Comparison of ENCODE assay signal across 17 cellular contexts in genomic region chr1:115837386-115837761, GRCh38. TPM values are rescaled to one million over a fixed set of nuclear protein-coding genes. Genes with fewer than 3 reads are reported as not detected.
DNase-seq lines count a peak whose midpoint lies in the region; ATAC-seq, FAIRE-seq and TF ChIP-seq lines count a peak whose summit lies in the region.
"Had no signal": no experiment of that assay in that cellular context is flagged by ENCODE, and none has a peak within 500 bp of the region (broad histone marks: within the 10 kb centered on the region; RNA-seq: fewer than 3 reads in every experiment).

No MANE protein-coding gene starts in this region.

- H4K91ac ChIP-seq in H1 (replicated peaks; ENCODE audit: insufficient read length, low read length) = no peak overlapping the region

- no peaks in the 10 kb centered on the region for H3K79me2 ChIP-seq in mammary epithelial cell (ENCODE audit: insufficient read depth, low read length)
- H3K79me2 ChIP-seq in H1 (ENCODE audit: control insufficient read depth in 1 of 2, insufficient read depth in 2 of 2, low read length in 2 of 2) = no peaks in the 10 kb centered on the region

- H3K27me3 ChIP-seq in mammary epithelial cell (ENCODE audit: insufficient read depth, low read length) = no peaks in the 10 kb centered on the region
- H3K27me3 ChIP-seq in H1 (replicated peaks in 1 of 4; ENCODE audit: control insufficient read depth in 3 of 4, extremely low read depth in 1 of 4, insufficient read depth in 3 of 4, low read length in 3 of 4) = peaks cover 0 to 18% (median 16%) of the 10 kb centered on the region in 4 experiments; a peak in 6 of 7 replicates

- TF ChIP-seq EP300 in H1 (IDR thresholded peaks at IDR 0.05; ENCODE audit: borderline replicate concordance in 1 of 2, low read depth in 2 of 2, low read length in 2 of 2) = no peak

- H3K18ac ChIP-seq in H1 (ENCODE audit: extremely low read depth, low read length) = 0 out of 2 replicates have a peak overlapping the region, but pooled peaks have one; percentile 39

- peak overlapping the region; percentile 95 for H2AFZ ChIP-seq in mammary epithelial cell (ENCODE audit: low read depth, low read length)
- H2AFZ ChIP-seq in H1 (ENCODE audit: low read length) = 0 out of 2 replicates have a peak overlapping the region, but pooled peaks have one; percentile 48

- no peak overlapping the region for H4K5ac ChIP-seq in H1 (ENCODE audit: insufficient read length, low read depth, low read length)

- FAIRE-seq in H1 (lab: Jason Lieb, UNC) = no peak

- no peak overlapping the region for H3K14ac ChIP-seq in H1 (ENCODE audit: insufficient read length)

- H3K56ac ChIP-seq in H1 (replicated peaks; ENCODE audit: insufficient read length, low read depth, low read length) = no peak overlapping the region

- H2BK5ac ChIP-seq in H1 (ENCODE audit: low read depth, low read length) = no peak overlapping the region

- no peak overlapping the region for H3K9ac ChIP-seq in mammary epithelial cell (ENCODE audit: insufficient read depth, low read length)
- peak overlapping the region in 2 of 4 experiments; percentile 74 to 83; a peak in 2 of 7 replicates for H3K9ac ChIP-seq in H1 (replicated peaks in 1 of 4; ENCODE audit: extremely low read depth in 1 of 4, low read depth in 3 of 4, low read length in 3 of 4)

- H3K27ac Mint-ChIP-seq in MCF 10A (ENCODE audit: low read depth, unreplicated experiment) (no peak overlapping the region), nephron (no peak overlapping the region)
- H3K27ac Mint-ChIP-seq: dendritic cell treated with granulocyte-macrophage colony-stimulating factor and Interleukin-4, amounts not matched to agents 40 ng/mL and 50 ng/mL, for 4 days; IgD-negative memory B cell; natural killer cell had no signal

- H3K4me1 Mint-ChIP-seq in MCF 10A (ENCODE audit: insufficient read depth, unreplicated experiment) (no peaks in the 10 kb centered on the region), nephron (peaks cover 4% of the 10 kb centered on the region)

- no peak overlapping the region for H2BK15ac ChIP-seq in H1 (ENCODE audit: low read length)

- in situ Hi-C loops in mammary epithelial cell (cut with MboI; ENCODE audit: low sequenced_read_pairs in 2 of 2) = no loop called here

- no peak overlapping the region for H3K4me3 Mint-ChIP-seq in MCF 10A (ENCODE audit: unreplicated experiment)
- peak overlapping the region; percentile 58 to 66 (median 66) for H3K4me3 Mint-ChIP-seq in nephron
- H3K4me3 Mint-ChIP-seq: IgD-negative memory B cell, natural killer cell had no signal

- ATAC-seq in HG02870 (IDR thresholded peaks at IDR 0.05; ENCODE audit: unreplicated experiment) (no peak), HG02763 (IDR thresholded peaks at IDR 0.05; ENCODE audit: unreplicated experiment) (no peak), HG03159 (IDR thresholded peaks at IDR 0.05; ENCODE audit: unreplicated experiment) (no peak), HG02885 (IDR thresholded peaks at IDR 0.05; ENCODE audit: poor library complexity, unreplicated experiment) (no peak)
- ATAC-seq: left lobe of liver, natural killer cell had no signal

- H4K20me1 ChIP-seq in mammary epithelial cell (ENCODE audit: insufficient read depth, low read length) (no peaks in the 10 kb centered on the region), H1 (replicated peaks in 1 of 2; ENCODE audit: control insufficient read depth in 1 of 2, insufficient read depth in 2 of 2, low read length in 2 of 2) (no peaks in the 10 kb centered on the region)

- BruUV-seq in mammary epithelial cell (replicated peaks; lab: Mats Ljungman, UMichigan) (no TSS peak), MCF 10A (replicated peaks; lab: Mats Ljungman, UMichigan) (no TSS peak)

- H4K8ac ChIP-seq in H1 (ENCODE audit: extremely low read depth, insufficient read depth, low read length) = no peak overlapping the region

- no peak for TF ChIP-seq RAD21 in H1 (IDR thresholded peaks at IDR 0.05 in 1 of 2, conservative IDR thresholded peaks at IDR 0.05 in 1 of 2; ENCODE audit: low read depth in 2 of 2, low read length in 2 of 2)

- peaks cover 10% of the 10 kb centered on the region; the same call in 1 of the 2 replicates for H3K23me2 ChIP-seq in H1 (ENCODE audit: low read depth, low read length)

- POLR2A ChIA-PET in MCF 10A (lab: Yijun Ruan, JAX) (interaction anchor here (0.7 kb wide), 1 partner anchor 10 kb away, joined by 3 read pairs; no protein-coding TSS in a partner anchor), H1 (lab: Charles Lee; ENCODE audit: partially characterized antibody) (interaction anchor here (0.6 to 1.3 kb wide), 3 partner anchors 66 to 141 kb away, joined by 3 to 4 read pairs (median 3); no protein-coding TSS in a partner anchor)

- no peak overlapping the region for H3K4me3 ChIP-seq in mammary epithelial cell (replicated peaks in 1 of 3; ENCODE audit: insufficient read depth in 1 of 3, low read depth in 2 of 3, low read length in 3 of 3)
- H3K4me3 ChIP-seq in H1 (ENCODE audit: extremely low read depth in 1 of 4, insufficient read depth in 2 of 4, low read depth in 3 of 4, low read length in 4 of 4) = peak overlapping the region; percentile 56 to 75 (median 62)
- H3K4me3 ChIP-seq: right lobe of liver had no signal

- H3K4ac ChIP-seq in H1 (replicated peaks; ENCODE audit: insufficient read length, low read depth, low read length) = no peak overlapping the region

- no peak overlapping the region for H2AK5ac ChIP-seq in H1 (ENCODE audit: low read depth, low read length)

- TF ChIP-seq POLR2A in H1 (IDR thresholded peaks at IDR 0.05; ENCODE audit: control extremely low read depth in 1 of 2, low read depth in 2 of 2, low read length in 2 of 2) = no peak

- H3K9me3 Mint-ChIP-seq in MCF 10A (ENCODE audit: unreplicated experiment) = no peaks in the 10 kb centered on the region
- no peaks in the 10 kb centered on the region for H3K9me3 Mint-ChIP-seq in nephron
- H3K9me3 Mint-ChIP-seq: dendritic cell treated with granulocyte-macrophage colony-stimulating factor and Interleukin-4, amounts not matched to agents 40 ng/mL and 50 ng/mL, for 4 days; IgD-negative memory B cell; natural killer cell had no signal

- no peak for DNase-seq in mammary epithelial cell
- no peak for DNase-seq in MCF 10A (ENCODE audit: unreplicated experiment)
- DNase-seq in H1 (ENCODE audit: low read depth in 1 of 2, low spot score in 2 of 2) = no peak
- DNase-seq: activated CD8-positive, alpha-beta memory T cell treated with anti-CD3 and anti-CD28 coated beads, Interleukin-2, amount 50 U/mL, for 4 hours; natural killer cell; stimulated activated CD4-positive, alpha-beta T cell treated with anti-CD3 and anti-CD28 coated beads, Interleukin-4, amount 100 ng/mL, for 24 hours; T-helper 1 cell had no signal

- peaks cover 15% of the 10 kb centered on the region for H3K4me1 ChIP-seq in mammary epithelial cell (ENCODE audit: insufficient read depth, low read length)
- peaks cover 0 to 4% (median 2%) of the 10 kb centered on the region in 4 experiments; a peak in 4 of 7 replicates for H3K4me1 ChIP-seq in H1 (replicated peaks in 1 of 4; ENCODE audit: control insufficient read depth in 3 of 4, insufficient read depth in 4 of 4, low read length in 3 of 4)

- H3K36me3 Mint-ChIP-seq in MCF 10A (ENCODE audit: insufficient read depth, unreplicated experiment) (no peaks in the 10 kb centered on the region), nephron (ENCODE audit: low read depth) (no peaks in the 10 kb centered on the region)
- H3K36me3 Mint-ChIP-seq: natural killer cell had no signal

- CTCF ChIA-PET in mammary epithelial cell (lab: Charles Lee; ENCODE audit: low non-redundant PET) = no interaction called here
- CTCF ChIA-PET in MCF 10A (lab: Yijun Ruan, JAX) = no interaction called here
- CTCF ChIA-PET in H1 (lab: Charles Lee; ENCODE audit: partially characterized antibody) = interaction anchor here (0.6 kb wide), 1 partner anchor 33 kb away, joined by 3 read pairs; no protein-coding TSS in a partner anchor

- no peak overlapping the region for H2BK20ac ChIP-seq in H1 (ENCODE audit: low read length)

- dilution Hi-C loops in mammary epithelial cell (cut with HindIII; ENCODE audit: low sequenced_read_pairs) = no loop called here

- H3K9me3 ChIP-seq in mammary epithelial cell (replicated peaks; ENCODE audit: insufficient read depth, low read length) (peaks cover 10% of the 10 kb centered on the region), H1 (ENCODE audit: insufficient read depth in 2 of 2, low read depth in 1 of 2, low read length in 1 of 2) (no peaks in the 10 kb centered on the region)
- H3K9me3 ChIP-seq: right lobe of liver, upper lobe of left lung had no signal

- H3K27ac ChIP-seq in mammary epithelial cell (ENCODE audit: insufficient read depth, low read depth, low read length) (no peak overlapping the region), H1 (ENCODE audit: low read depth, low read length) (no peak overlapping the region)
- H3K27ac ChIP-seq: right lobe of liver, upper lobe of left lung had no signal

- no peak overlapping the region for H3K23ac ChIP-seq in H1 (ENCODE audit: insufficient read length)

- 85% methylated on average over 2 of the region's 7 CpGs for WGBS in mammary epithelial cell (ENCODE audit: low coverage, missing lambda C conversion rate)
- 26% methylated on average over 7 of the region's 7 CpGs; no CpG with 5 or more reads in 1 of the 2 experiments for WGBS in H1 (ENCODE audit: extremely low coverage in 1 of 2, insufficient coverage in 1 of 2, insufficient read length in 1 of 2, insufficient replicate concordance in 2 of 2, low coverage in 1 of 2, low lambda C conversion rate in 2 of 2, missing lambda C conversion rate in 1 of 2), 2 experiments

- H2BK120ac ChIP-seq in H1 (replicated peaks; ENCODE audit: low read depth, low read length) = no peak overlapping the region

- H3K4me2 ChIP-seq in mammary epithelial cell (ENCODE audit: insufficient read depth, low read depth, low read length) = no peak overlapping the region
- peak overlapping the region; percentile 93 to 96 for H3K4me2 ChIP-seq in H1 (ENCODE audit: insufficient read depth in 1 of 2, low read depth in 2 of 2, low read length in 2 of 2)

- intact Hi-C loops in mammary epithelial cell (cut with micrococcal nuclease) = no loop called here
- intact Hi-C loops in MCF 10A (cut with micrococcal nuclease) = no loop called here

- H3K36me3 ChIP-seq in mammary epithelial cell (ENCODE audit: insufficient read depth, low read length) = no peaks in the 10 kb centered on the region
- H3K36me3 ChIP-seq in H1 (ENCODE audit: control insufficient read depth in 2 of 4, insufficient read depth in 4 of 4, low read length in 3 of 4) = no peaks in the 10 kb centered on the region
- H3K36me3 ChIP-seq: right lobe of liver, upper lobe of left lung had no signal

- no peaks in the 10 kb centered on the region for H3K79me1 ChIP-seq in H1 (ENCODE audit: low read depth, low read length)

- H2BK12ac ChIP-seq in H1 (ENCODE audit: low read depth, low read length) = no peak overlapping the region

- H3K27me3 Mint-ChIP-seq in MCF 10A (ENCODE audit: insufficient read depth, unreplicated experiment) = peaks cover 11% of the 10 kb centered on the region
- peaks cover 98% of the 10 kb centered on the region for H3K27me3 Mint-ChIP-seq in nephron (ENCODE audit: low read depth)

- TF ChIP-seq CTCF in mammary epithelial cell (conservative IDR thresholded peaks at IDR 0.05 in 1 of 2, IDR thresholded peaks at IDR 0.05 in 1 of 2; ENCODE audit: extremely low read depth in 1 of 2, insufficient read depth in 1 of 2, low read depth in 1 of 2, low read length in 2 of 2) (no peak), MCF 10A (IDR thresholded peaks at IDR 0.05; ENCODE audit: unreplicated experiment) (no peak), H1 (IDR thresholded peaks at IDR 0.05; ENCODE audit: control extremely low read depth in 1 of 3, insufficient read depth in 1 of 3, low read depth in 1 of 3, low read length in 3 of 3) (no peak), nephron (IDR thresholded peaks at IDR 0.05; ENCODE audit: unreplicated experiment in 3 of 3) (no peak)

RNA-seq across cellular contexts. Expression of gene NHLH2, which starts 3.6 kb away (rescaled TPM):
- 1 to 10 TPM in 1 of 2 donors, not detected in 1; 1.0 TPM for total RNA-seq in mammary epithelial cell
- polyA plus RNA-seq in mammary epithelial cell = 0.02 TPM
- not detected for polyA minus RNA-seq in mammary epithelial cell
- total RNA-seq in MCF 10A (2022) = not detected in 2 replicates
- 1.0 and 1.1 TPM in 2 replicates for total RNA-seq in H1 (2021; fragmentation: NEBNext Ultra II Directional; extraction: Animal tissue kit (Norgen Biotek cat#: 25700))
- 0.89 and 0.92 TPM in 2 replicates for polyA plus RNA-seq in H1 (2011; rRNA removed)
- polyA plus RNA-seq in H1 (2011; cell fraction: cytosol; rRNA removed) = 1.7 TPM
- 2.1 TPM for polyA plus RNA-seq in H1 (2011; cell fraction: nucleus; rRNA removed)
- polyA plus RNA-seq in H1 (2012, experiment 1 of 2) = 0.97 to 1.7 TPM (median 1.2 TPM) in 4 replicates
- polyA plus RNA-seq in H1 (2012, experiment 2 of 2) = 0.66 TPM
- polyA plus RNA-seq in H1 (2013, experiment 1 of 2) = 1.5 TPM
- polyA plus RNA-seq in H1 (2013, experiment 2 of 2) = 1.7 TPM
- polyA minus RNA-seq in H1 (2011; rRNA and poly(A)+ RNA removed) = 0.10 and 0.13 TPM in 2 replicates
- polyA minus RNA-seq in H1 (2011; cell fraction: cytosol; rRNA and poly(A)+ RNA removed) = 1.3 TPM
- polyA minus RNA-seq in H1 (2011; cell fraction: nucleus; rRNA and poly(A)+ RNA removed) = 3.8 TPM
- total RNA-seq: left lobe of liver, natural killer cell, right lobe of liver had no signal
- polyA plus RNA-seq: IgD-negative memory B cell had no signal

Comparison
In these comparisons a context has a peak if more than half of its experiments do, and no peak if none do; other contexts are left out.
1. H3K4me3 ChIP-seq: peak in H1 (4 of 4); none in mammary epithelial cell (0 of 3).